Comparison of ENCODE assay signal across 11 cellular contexts in the genomic region with DNA sequence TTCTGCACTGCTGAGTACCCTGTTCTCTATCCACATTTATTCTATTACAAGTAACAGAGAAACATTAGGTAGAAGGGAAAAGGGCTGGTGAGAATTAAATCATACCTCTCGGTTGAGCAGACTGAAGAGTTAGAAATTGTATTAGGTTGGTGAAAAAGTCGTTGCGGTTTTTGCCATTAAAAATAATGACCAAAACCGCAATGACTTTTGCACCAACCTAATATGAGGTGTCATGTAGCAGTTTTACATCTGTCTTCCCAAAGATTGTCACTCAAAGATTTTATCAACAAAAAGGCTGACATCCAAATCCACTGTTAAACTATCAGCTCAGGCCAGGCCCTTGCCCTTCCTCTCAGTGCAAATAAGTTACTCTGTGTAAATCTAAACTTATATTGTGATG. TPM values are rescaled to one million over a fixed set of nuclear protein-coding genes. Genes with fewer than 3 reads are reported as not detected.
"Had no signal": no experiment of that assay in that cellular context is flagged by ENCODE, and none has a peak within 500 bp of the region (broad histone marks: within the 10 kb centered on the region; RNA-seq: fewer than 3 reads in every experiment).

No MANE protein-coding gene starts in this region.

- H3K9ac ChIP-seq: GM23248, KMS-11 had no signal

- DNase-seq: GM23248, H9, HCEC 1CT, HFFc6, IMR-90, KBM-7 had no signal

- H2AFZ ChIP-seq: GM23248 had no signal

- H3K4me3 ChIP-seq: GM23248 had no signal

- FAIRE-seq: H1, H54 had no signal

- H3K27ac ChIP-seq: GM23248, HL-60, KMS-11 had no signal

- H3K4me2 ChIP-seq: KMS-11 had no signal

RNA-seq across cellular contexts. Expression of a gene that starts 28.3 kb away (rescaled TPM):
- total RNA-seq: HT1080 had no signal
